ENCODE assay signal across 8 cellular contexts in genomic region chr9:100028201-100028784, GRCh38.
DNase-seq lines count a peak whose midpoint lies in the region; ATAC-seq lines count a peak whose summit lies in the region.

No MANE protein-coding gene starts in this region.

- 53% methylated on average over 1 of the region's 2 CpGs for WGBS in mesenchymal stem cell

- H3K9me3 Mint-ChIP-seq in activated CD4-positive, alpha-beta memory T cell treated with anti-CD3 and anti-CD28 coated beads for 36 hours = peaks cover 6% of the 10 kb centered on the region

- no peak overlapping the region for H4K8ac ChIP-seq in mesenchymal stem cell (ENCODE audit: low read length)

- POLR2A ChIA-PET in activated CD4-positive, alpha-beta memory T cell treated with anti-CD3 and anti-CD28 coated beads for 36 hours (lab: Charles Lee) = no interaction called here

- H3K4me1 Mint-ChIP-seq in activated CD4-positive, alpha-beta memory T cell treated with anti-CD3 and anti-CD28 coated beads for 36 hours (ENCODE audit: low read depth) = peaks cover 7% of the 10 kb centered on the region

- no peak overlapping the region for H3K9ac ChIP-seq in mesenchymal stem cell (ENCODE audit: low read length)

- H3K36me3 Mint-ChIP-seq in activated CD4-positive, alpha-beta memory T cell treated with anti-CD3 and anti-CD28 coated beads for 36 hours = peaks cover 21% of the 10 kb centered on the region

- no peak overlapping the region for H2AK5ac ChIP-seq in mesenchymal stem cell (ENCODE audit: low read length, severe bottlenecking)

- H3K27me3 ChIP-seq in mesenchymal stem cell (ENCODE audit: control insufficient read depth in 1 of 2, insufficient read depth in 1 of 2, low read length in 2 of 2) = no peaks in the 10 kb centered on the region

- H3K23ac ChIP-seq in mesenchymal stem cell (ENCODE audit: low read length in 2 of 2) = no peak overlapping the region

- H3K4me2 ChIP-seq in mesenchymal stem cell (ENCODE audit: low read length, poor library complexity, severe bottlenecking) = no peak overlapping the region

- no peak overlapping the region for H2AFZ ChIP-seq in mesenchymal stem cell (ENCODE audit: low read depth, low read length)

- H3K4me3 Mint-ChIP-seq in activated CD4-positive, alpha-beta memory T cell treated with anti-CD3 and anti-CD28 coated beads for 36 hours = no peak overlapping the region

- no peak overlapping the region for H3K27ac ChIP-seq in mesenchymal stem cell (ENCODE audit: low read length, poor library complexity, severe bottlenecking)

- peaks cover 0 to 16% of the 10 kb centered on the region in 2 experiments for H3K36me3 ChIP-seq in mesenchymal stem cell (ENCODE audit: control insufficient read depth in 1 of 2, insufficient read depth in 2 of 2, low read depth in 1 of 2, low read length in 2 of 2)

- H3K9me3 ChIP-seq in mesenchymal stem cell (ENCODE audit: control insufficient read depth, low read length) = peaks cover 5% of the 10 kb centered on the region

- no peaks in the 10 kb centered on the region for H3K27me3 Mint-ChIP-seq in activated CD4-positive, alpha-beta memory T cell treated with anti-CD3 and anti-CD28 coated beads for 36 hours

- H2BK5ac ChIP-seq in mesenchymal stem cell (ENCODE audit: low read depth, low read length, poor library complexity, severe bottlenecking) = no peak overlapping the region

- peak; percentile 67 for DNase-seq in CD1c-positive myeloid dendritic cell (ENCODE audit: extremely low spot score)
- peak; percentile 75 for DNase-seq in NCI-H69 (lab: John Stamatoyannopoulos, UW)
- peak; percentile 81 for DNase-seq in activated CD4-positive, alpha-beta memory T cell treated with anti-CD3 and anti-CD28 coated beads for 36 hours
- DNase-seq in effector CD8-positive, alpha-beta T cell (lab: John Stamatoyannopoulos, UW) = peak; percentile 25
- DNase-seq in mesenchymal stem cell = peak; percentile 77
- DNase-seq in stimulated activated CD8-positive, alpha-beta memory T cell treated with anti-CD3 and anti-CD28 coated beads, Interleukin-2, amount 100 ng/mL, for 1 hour (ENCODE audit: low read depth in 2 of 2) = peak; percentile 29 to 34

- CTCF ChIA-PET in activated CD4-positive, alpha-beta memory T cell treated with anti-CD3 and anti-CD28 coated beads for 36 hours (lab: Charles Lee) = interaction anchor here (0.6 to 3.7 kb wide), 11 partner anchors 9 to 410 kb away, joined by 3 to 24 read pairs (median 5); no protein-coding TSS in a partner anchor

- peaks cover 24% of the 10 kb centered on the region for H3K79me1 ChIP-seq in mesenchymal stem cell (replicated peaks; ENCODE audit: low read length, poor library complexity, severe bottlenecking)

- ATAC-seq in GM19035 (IDR thresholded peaks at IDR 0.05; ENCODE audit: unreplicated experiment) = peak; percentile 80
- peak; percentile 91 for ATAC-seq in HG03342 (IDR thresholded peaks at IDR 0.05; ENCODE audit: unreplicated experiment)

- H2BK15ac ChIP-seq in mesenchymal stem cell (ENCODE audit: low read depth, poor library complexity, severe bottlenecking) = no peak overlapping the region

- no peak overlapping the region for H2BK12ac ChIP-seq in mesenchymal stem cell (ENCODE audit: low read length in 2 of 2)

- intact Hi-C loops in activated CD4-positive, alpha-beta memory T cell treated with anti-CD3 and anti-CD28 coated beads for 36 hours (cut with micrococcal nuclease) = loop anchor here (1.0 to 5.0 kb wide), 5 partner anchors 54 to 567 kb away; no protein-coding TSS in a partner anchor

- H4K91ac ChIP-seq in mesenchymal stem cell (ENCODE audit: low read length) = no peak overlapping the region

- no peak overlapping the region for H3K18ac ChIP-seq in mesenchymal stem cell (ENCODE audit: low read depth in 1 of 2, low read length in 2 of 2)

- H2BK120ac ChIP-seq in mesenchymal stem cell (ENCODE audit: low read depth, low read length) = no peak overlapping the region

- no peak overlapping the region for H3K27ac Mint-ChIP-seq in activated CD4-positive, alpha-beta memory T cell treated with anti-CD3 and anti-CD28 coated beads for 36 hours

- H3K14ac ChIP-seq in mesenchymal stem cell (ENCODE audit: low read length in 2 of 2) = no peak overlapping the region

- H3K4me3 ChIP-seq in mesenchymal stem cell (ENCODE audit: insufficient read depth in 1 of 2, low read depth in 1 of 2, low read length in 2 of 2) = no peak overlapping the region

- H3K4ac ChIP-seq in mesenchymal stem cell (ENCODE audit: low read depth in 1 of 2, low read length in 2 of 2) = no peak overlapping the region

- H3K4me1 ChIP-seq in mesenchymal stem cell (ENCODE audit: control insufficient read depth, insufficient read depth, low read depth, low read length) = no peaks in the 10 kb centered on the region

Comparison
In these comparisons a context has a peak if more than half of its experiments do, and no peak if none do; other contexts are left out.
1. DNase-seq: peak in every context shown above with its lines; median percentile 81 in activated CD4-positive, alpha-beta memory T cell treated with anti-CD3 and anti-CD28 coated beads for 36 hours; 77 in mesenchymal stem cell; 75 in NCI-H69; 67 in CD1c-positive myeloid dendritic cell; 32 in stimulated activated CD8-positive, alpha-beta memory T cell treated with anti-CD3 and anti-CD28 coated beads, Interleukin-2, amount 100 ng/mL, for 1 hour; 25 in effector CD8-positive, alpha-beta T cell.